ENCODE assay signal across 8 cellular contexts in genomic region chr1:145978477-145978859, GRCh38. TPM values are rescaled to one million over a fixed set of nuclear protein-coding genes. Genes with fewer than 3 reads are reported as not detected.
DNase-seq lines count a peak whose midpoint lies in the region; ATAC-seq, FAIRE-seq and TF ChIP-seq lines count a peak whose summit lies in the region.

No MANE protein-coding gene starts in this region.

- no peaks in the 10 kb centered on the region for H3K9me3 Mint-ChIP-seq in astrocyte (ENCODE audit: unreplicated experiment)

- no peak for TF ChIP-seq POLR2A in testis (IDR thresholded peaks at IDR 0.05)

- no peaks in the 10 kb centered on the region for H3K27me3 Mint-ChIP-seq in astrocyte (ENCODE audit: low read depth, unreplicated experiment)

- H3K4me1 Mint-ChIP-seq in astrocyte (ENCODE audit: low read depth, unreplicated experiment): peaks cover 5% of the 10 kb centered on the region

- H3K4me1 ChIP-seq in HUES6 (ENCODE audit: control insufficient read depth, insufficient read depth, low read length): peaks cover 41% of the 10 kb centered on the region
- peaks cover 28% of the 10 kb centered on the region for H3K4me1 ChIP-seq in astrocyte (ENCODE audit: insufficient read depth, low read length)
- peaks cover 62% of the 10 kb centered on the region for H3K4me1 ChIP-seq in lower lobe of right lung
- H3K4me1 ChIP-seq in testis: peaks cover 29% of the 10 kb centered on the region

- H3K9me3 ChIP-seq in HUES6 (ENCODE audit: control insufficient read depth, insufficient read depth, low read depth, low read length): no peaks in the 10 kb centered on the region
- no peaks in the 10 kb centered on the region for H3K9me3 ChIP-seq in astrocyte (ENCODE audit: insufficient read depth, low read depth, low read length)
- no peaks in the 10 kb centered on the region for H3K9me3 ChIP-seq in lower lobe of right lung
- H3K9me3 ChIP-seq in testis: no peaks in the 10 kb centered on the region

- H3K4me3 ChIP-seq in HUES6 (ENCODE audit: low read depth, low read length) (peak overlapping the region; percentile 53), astrocyte (ENCODE audit: insufficient read depth, low read depth, low read length) (peak overlapping the region; percentile 24), lower lobe of right lung (peak overlapping the region; percentile 44), testis (no peak overlapping the region)

- H3K36me3 Mint-ChIP-seq in astrocyte (ENCODE audit: low read depth, unreplicated experiment): no peaks in the 10 kb centered on the region

- DNase-seq in astrocyte (ENCODE audit: low read depth) (no peak), lower lobe of right lung (no peak), testis (no peak), islet precursor cell (no peak), ecto neural progenitor cell (ENCODE audit: low spot score) (no peak), NCI-H524 treated with DMSO at 0.1 percent for 48 hours (lab: John Stamatoyannopoulos, UW) (no peak)

- no peaks in the 10 kb centered on the region for H4K20me1 ChIP-seq in astrocyte (ENCODE audit: insufficient read depth, low read length)

- peak overlapping the region; percentile 45 for H2AFZ ChIP-seq in astrocyte (ENCODE audit: low read depth, low read length)

- FAIRE-seq in astrocyte (lab: Jason Lieb, UNC): no peak

- no peak for TF ChIP-seq CTCF in astrocyte (IDR thresholded peaks at IDR 0.05; ENCODE audit: insufficient read depth, low read depth, low read length)
- no peak for TF ChIP-seq CTCF in lower lobe of right lung (IDR thresholded peaks at IDR 0.05)
- no peak for TF ChIP-seq CTCF in testis (IDR thresholded peaks at IDR 0.05)

- H3K9ac ChIP-seq in HUES6 (ENCODE audit: low read length) (peak overlapping the region; percentile 90), astrocyte (ENCODE audit: low read length) (peak overlapping the region; percentile 80)

- H3K4me2 ChIP-seq in astrocyte (ENCODE audit: low read length): peak overlapping the region; percentile 79

- ATAC-seq in lower lobe of right lung (no peak), GM18867 (IDR thresholded peaks at IDR 0.05; ENCODE audit: unreplicated experiment) (no peak)

- peak overlapping the region; percentile 89 for H3K27ac ChIP-seq in HUES6 (ENCODE audit: low read depth, low read length)
- H3K27ac ChIP-seq in astrocyte (ENCODE audit: low read depth, low read length): peak overlapping the region; percentile 93
- H3K27ac ChIP-seq in lower lobe of right lung: peak overlapping the region; percentile 96
- peak overlapping the region; percentile 90 to 96 for H3K27ac ChIP-seq in testis

- intact Hi-C loops in lower lobe of right lung (cut with DNase I): loop anchor here (5.0 kb wide), 1 partner anchor 34 kb away; no protein-coding TSS in a partner anchor
- intact Hi-C loops in testis (cut with DNase I; ENCODE audit: low total_unique reads): no loop called here

- no peaks in the 10 kb centered on the region for H3K79me2 ChIP-seq in astrocyte (ENCODE audit: insufficient read depth, low read length)

- no peak overlapping the region for H3K4me3 Mint-ChIP-seq in astrocyte (ENCODE audit: unreplicated experiment)

- no peak overlapping the region for H3K27ac Mint-ChIP-seq in astrocyte (ENCODE audit: unreplicated experiment)

- H3K27me3 ChIP-seq in HUES6 (ENCODE audit: control insufficient read depth, insufficient read depth, low read length): no peaks in the 10 kb centered on the region
- no peaks in the 10 kb centered on the region for H3K27me3 ChIP-seq in astrocyte (ENCODE audit: insufficient read depth, low read length)
- no peaks in the 10 kb centered on the region for H3K27me3 ChIP-seq in lower lobe of right lung (ENCODE audit: low read depth)
- no peaks in the 10 kb centered on the region for H3K27me3 ChIP-seq in testis

- H3K36me3 ChIP-seq in HUES6 (ENCODE audit: control insufficient read depth, insufficient read depth, low read length) (no peaks in the 10 kb centered on the region), astrocyte (ENCODE audit: insufficient read depth, low read length) (no peaks in the 10 kb centered on the region), lower lobe of right lung (no peaks in the 10 kb centered on the region), testis (ENCODE audit: low read depth, missing control alignments) (no peaks in the 10 kb centered on the region)

RNA-seq across cellular contexts. Expression of gene POLR3GL, which starts 14.0 kb away (rescaled TPM):
- total RNA-seq in astrocyte: 19.2 and 20.5 TPM in 2 replicates
- 25.4 TPM for total RNA-seq in lower lobe of right lung
- 10 to 100 TPM; 20.9 to 23.5 TPM for total RNA-seq in testis
- 37.9 TPM for polyA plus RNA-seq in testis (ENCODE audit: insufficient read depth, low read depth, low replicate concordance)

RNA-seq across cellular contexts. Expression of gene ANKRD34A, which starts 14.1 kb away (rescaled TPM):
- 5.8 and 6.3 TPM in 2 replicates for total RNA-seq in astrocyte
- total RNA-seq in lower lobe of right lung: 0.41 TPM
- under 1 TPM; 0.31 to 0.43 TPM for total RNA-seq in testis
- polyA plus RNA-seq in testis (ENCODE audit: insufficient read depth, low read depth, low replicate concordance): 0.51 TPM

RNA-seq across cellular contexts. Expression of gene TXNIP, which starts 17.9 kb away (rescaled TPM):
- total RNA-seq in astrocyte: 157 and 217 TPM in 2 replicates
- 1,554 TPM for total RNA-seq in lower lobe of right lung
- 100 to 1,000 TPM; 268 to 328 TPM for total RNA-seq in testis
- polyA plus RNA-seq in testis (ENCODE audit: insufficient read depth, low read depth, low replicate concordance): 274 TPM

RNA-seq across cellular contexts. Expression of gene LIX1L, which starts 20.7 kb away (rescaled TPM):
- total RNA-seq in astrocyte (35.4 and 37.2 TPM in 2 replicates), lower lobe of right lung (30.9 TPM), testis (10 to 100 TPM; 15.8 to 20.6 TPM)
- 16.6 TPM for polyA plus RNA-seq in testis (ENCODE audit: insufficient read depth, low read depth, low replicate concordance)

RNA-seq across cellular contexts. Expression of gene HJV, which starts 43.1 kb away (rescaled TPM):
- total RNA-seq in astrocyte: not detected in 2 replicates
- total RNA-seq in lower lobe of right lung: not detected
- under 1 TPM in 1 of 2 donors, not detected in 1; 0.43 TPM for total RNA-seq in testis
- polyA plus RNA-seq in testis (ENCODE audit: insufficient read depth, low read depth, low replicate concordance): 7.7 TPM

Comparison
In these comparisons a context has a peak if more than half of its experiments do, and no peak if none do; other contexts are left out.
1. H3K4me3 ChIP-seq: peak in HUES6 (single experiment), astrocyte (single experiment) and lower lobe of right lung (single experiment); none in testis (0 of 2).
2. Peak in every context shown above with its lines, with median percentiles within 50 percentile points of each other: H3K27ac ChIP-seq.